1 cellular context compared by ENCODE assay signal in genomic region chr2:191604154-191604553, GRCh38.
TF ChIP-seq lines count a peak whose summit lies in the region.

No MANE protein-coding gene starts in this region.

TF ChIP-seq in K562, 482 proteins besides CTCF, POLR2A, EP300 and RAD21 (continued from another document):
- no peak for TF ChIP-seq ZNF609 (CRISPR knock-in tag; IDR thresholded peaks at IDR 0.05; ENCODE audit: borderline replicate concordance)
TF ChIP-seq in K562: peak in this region for 0.
